ENCODE assay signal across 9 cellular contexts in the genomic region with DNA sequence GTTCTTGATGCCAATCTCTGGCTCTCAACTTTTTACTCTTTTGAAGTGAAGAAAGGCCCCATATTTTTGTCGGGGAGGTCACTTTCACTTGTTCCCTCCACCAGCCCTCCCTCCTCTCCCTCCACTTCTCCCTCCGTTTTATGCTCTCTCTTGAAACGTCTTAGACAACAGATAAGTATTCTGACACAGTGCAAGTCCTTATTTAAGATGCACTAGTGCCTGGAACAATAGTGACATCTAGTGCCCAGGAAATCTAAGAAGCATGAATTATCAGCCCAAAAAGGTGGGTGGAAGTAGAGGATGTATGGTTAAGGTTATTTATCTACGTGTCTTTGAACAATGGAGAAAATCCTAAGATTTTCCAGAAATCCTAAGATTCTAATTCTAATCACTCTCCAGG. TPM values are rescaled to one million over a fixed set of nuclear protein-coding genes. Genes with fewer than 3 reads are reported as not detected.
DNase-seq lines count a peak whose midpoint lies in the region; ATAC-seq and TF ChIP-seq lines count a peak whose summit lies in the region.
"Had no signal": no experiment of that assay in that cellular context is flagged by ENCODE, and none has a peak within 500 bp of the region (broad histone marks: within the 10 kb centered on the region; RNA-seq: fewer than 3 reads in every experiment).

No MANE protein-coding gene starts in this region.

- no peaks in the 10 kb centered on the region for H3K9me3 Mint-ChIP-seq in osteocyte (ENCODE audit: unreplicated experiment)
- H3K9me3 Mint-ChIP-seq: activated naive CD4-positive, alpha-beta T cell treated with anti-CD3 and anti-CD28 coated beads, Interleukin-2, amount 50 U/mL, for 24 hours had no signal

- ATAC-seq in T-helper 17 cell (peak; percentile 87), GM18870 (IDR thresholded peaks at IDR 0.05; ENCODE audit: unreplicated experiment) (no peak), HG02588 (IDR thresholded peaks at IDR 0.05; ENCODE audit: unreplicated experiment) (no peak)

- H3K4me3 ChIP-seq in fibroblast of the aortic adventitia (ENCODE audit: low read depth, low read length) = no peak overlapping the region

- TF ChIP-seq CTCF in fibroblast of the aortic adventitia (IDR thresholded peaks at IDR 0.05; ENCODE audit: insufficient read depth, low read length) = peak; percentile 81
- TF ChIP-seq CTCF in osteocyte (IDR thresholded peaks at IDR 0.05) = peak; percentile 75

- H3K36me3 Mint-ChIP-seq in T-helper 17 cell (ENCODE audit: low read depth) (peaks cover 15% of the 10 kb centered on the region), osteocyte (ENCODE audit: unreplicated experiment) (peaks cover 29% of the 10 kb centered on the region)

- no peaks in the 10 kb centered on the region for H3K9me3 ChIP-seq in T-helper 17 cell (ENCODE audit: control insufficient read depth, low read length, poor library complexity, severe bottlenecking)

- DNase-seq in NCI-H2081 (lab: John Stamatoyannopoulos, UW) (peak; percentile 11 to 18), NCI-H2081 treated with DMSO at 0.1 percent for 48 hours (lab: John Stamatoyannopoulos, UW) (no peak), HT1080 (ENCODE audit: low read depth) (peak; percentile 45), T-helper 17 cell (no peak), fibroblast of the aortic adventitia (ENCODE audit: low read depth) (peak; percentile 88), osteocyte (ENCODE audit: extremely low spot score, unreplicated experiment) (no peak)

- H3K27me3 Mint-ChIP-seq in T-helper 17 cell (no peaks in the 10 kb centered on the region), osteocyte (ENCODE audit: unreplicated experiment) (no peaks in the 10 kb centered on the region)
- H3K27me3 Mint-ChIP-seq: activated naive CD4-positive, alpha-beta T cell treated with anti-CD3 and anti-CD28 coated beads, Interleukin-2, amount 50 U/mL, for 24 hours had no signal

- no peak overlapping the region for H3K4me3 Mint-ChIP-seq in T-helper 17 cell
- no peak overlapping the region for H3K4me3 Mint-ChIP-seq in osteocyte (ENCODE audit: unreplicated experiment)
- H3K4me3 Mint-ChIP-seq: activated naive CD4-positive, alpha-beta T cell treated with anti-CD3 and anti-CD28 coated beads, Interleukin-2, amount 50 U/mL, for 24 hours had no signal

- H3K27ac Mint-ChIP-seq in T-helper 17 cell (no peak overlapping the region), osteocyte (ENCODE audit: unreplicated experiment) (no peak overlapping the region)
- H3K27ac Mint-ChIP-seq: activated naive CD4-positive, alpha-beta T cell treated with anti-CD3 and anti-CD28 coated beads, Interleukin-2, amount 50 U/mL, for 24 hours had no signal

- H3K4me1 Mint-ChIP-seq in T-helper 17 cell (peaks cover 15% of the 10 kb centered on the region), osteocyte (ENCODE audit: unreplicated experiment) (peaks cover 12% of the 10 kb centered on the region)

RNA-seq across cellular contexts. Expression of a gene that starts 17.9 kb away (rescaled TPM):
- 89.3 and 102 TPM in 2 replicates for total RNA-seq in HT1080 (2014; rRNA removed; shearing (Covaris generic))
- polyA plus RNA-seq in HT1080 (2015; cell fraction: cytosol; rRNA removed) = 91.1 and 105 TPM in 2 replicates
- 102 and 111 TPM in 2 replicates for polyA plus RNA-seq in HT1080 (2015; cell fraction: nucleus; rRNA removed)
- total RNA-seq in T-helper 17 cell (100 to 1,000 TPM; 109 to 118 TPM), fibroblast of the aortic adventitia (ENCODE audit: low replicate concordance) (61.7 and 71.5 TPM in 2 replicates), osteocyte (81.2 and 83.1 TPM in 2 replicates)

RNA-seq across cellular contexts. Expression of a gene that starts 18.2 kb away (rescaled TPM):
- total RNA-seq in HT1080 (2014; rRNA removed; shearing (Covaris generic)) = 28.1 and 36.6 TPM in 2 replicates
- 28.3 and 31.0 TPM in 2 replicates for polyA plus RNA-seq in HT1080 (2015; cell fraction: cytosol; rRNA removed)
- 32.7 and 37.6 TPM in 2 replicates for polyA plus RNA-seq in HT1080 (2015; cell fraction: nucleus; rRNA removed)
- total RNA-seq in T-helper 17 cell (10 to 100 TPM; 19.1 to 23.8 TPM), fibroblast of the aortic adventitia (ENCODE audit: low replicate concordance) (27.5 and 49.8 TPM in 2 replicates), osteocyte (49.3 and 50.8 TPM in 2 replicates)

Comparison
In these comparisons a context has a peak if more than half of its experiments do, and no peak if none do; other contexts are left out.
1. DNase-seq: peak in NCI-H2081 (2 of 2), HT1080 (single experiment) and fibroblast of the aortic adventitia (single experiment); none in NCI-H2081 treated with DMSO at 0.1 percent for 48 hours (single experiment), T-helper 17 cell (0 of 3) and osteocyte (single experiment).